In the genomic region with DNA sequence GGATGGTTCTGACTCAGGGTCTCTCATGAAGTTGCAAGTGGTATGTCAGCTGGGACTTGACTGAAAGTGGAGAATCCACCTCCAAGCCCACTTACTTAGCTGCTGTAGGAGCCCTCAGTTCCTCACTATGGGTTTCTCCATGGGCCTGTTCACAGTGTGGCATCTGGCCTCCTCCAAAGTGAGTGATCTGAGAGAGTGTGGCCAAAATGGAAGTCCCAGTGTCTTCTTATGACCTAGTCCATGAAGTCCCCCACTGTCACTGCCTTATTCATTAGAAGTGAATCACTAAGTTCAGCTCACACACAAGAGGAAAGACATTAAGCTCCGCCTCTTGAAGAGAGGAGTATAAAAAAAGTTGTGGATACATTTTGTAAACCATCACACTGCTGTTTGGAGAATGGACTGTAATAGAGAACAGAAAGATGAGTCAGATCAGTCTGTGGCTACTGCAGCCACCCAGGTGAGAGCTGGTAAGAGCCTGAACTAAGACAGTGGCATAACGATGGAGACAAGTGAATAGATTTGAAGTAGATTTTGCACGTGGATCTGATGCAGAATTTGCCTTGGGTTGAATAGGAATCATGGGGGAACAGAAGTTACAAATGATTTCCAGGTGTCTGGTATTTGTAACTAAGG, we compare ENCODE assay signal across 29 cellular contexts. TPM values are rescaled to one million over a fixed set of nuclear protein-coding genes. Genes with fewer than 3 reads are reported as not detected.
DNase-seq lines count a peak whose midpoint lies in the region; ATAC-seq, FAIRE-seq and TF ChIP-seq lines count a peak whose summit lies in the region.
"Had no signal": no experiment of that assay in that cellular context is flagged by ENCODE, and none has a peak within 500 bp of the region (broad histone marks: within the 10 kb centered on the region; RNA-seq: fewer than 3 reads in every experiment).

No MANE protein-coding gene starts in this region.

- no peak overlapping the region for H3K4me3 ChIP-seq in epithelial cell of esophagus (ENCODE audit: low read length)
- H3K4me3 ChIP-seq in HepG2 (replicated peaks in 1 of 3; ENCODE audit: insufficient read depth in 1 of 3, low read depth in 2 of 3, low read length in 3 of 3) = no peak overlapping the region
- H3K4me3 ChIP-seq: body of pancreas had no signal

- POLR2A ChIA-PET in HepG2 (lab: Yijun Ruan, JAX) = interaction anchor here (2.1 kb wide), 1 partner anchor 56 kb away, joined by 6 read pairs; a partner anchor contains a TSS

- no peak for TF ChIP-seq RAD21 in HepG2 (CRISPR knock-in tag; IDR thresholded peaks at IDR 0.05)

- H3K9ac ChIP-seq in HepG2 (ENCODE audit: insufficient read depth, low read depth, low read length) = no peak overlapping the region
- H3K9ac ChIP-seq: SK-N-SH had no signal

- no TSS peak for BruUV-seq in HepG2 (replicated peaks; lab: Mats Ljungman, UMichigan)

- intact Hi-C loops in HepG2 (cut with micrococcal nuclease; ENCODE audit: unreplicated experiment) = no loop called here

- TF ChIP-seq POLR2A in HepG2 (IDR thresholded peaks at IDR 0.05; ENCODE audit: insufficient read depth in 1 of 2, low read depth in 2 of 2, low read length in 2 of 2) = no peak

- H3K79me2 ChIP-seq in HepG2 (ENCODE audit: insufficient read depth, low read length) = no peaks in the 10 kb centered on the region

- DNase-seq in ELR (ENCODE audit: low read depth) (peak; percentile 16), GM18507 (ENCODE audit: extremely low spot score, insufficient read length, low read depth) (no peak), epithelial cell of esophagus (ENCODE audit: low read depth) (peak; percentile 16), activated gamma-delta T cell (lab: John Stamatoyannopoulos, UW) (no peak), HepG2 (ENCODE audit: low spot score) (no peak), middle frontal gyrus (ENCODE audit: extremely low spot score, low spot score) (no peak)
- DNase-seq: ACHN; activated CD4-positive, alpha-beta T cell treated with anti-CD3 and anti-CD28 coated beads for 1 hour; activated naive CD4-positive, alpha-beta T cell treated with Interleukin-2 at 50 U/mL for 16 hours; activated T-cell treated with anti-CD3 and anti-CD28 coated beads, Interleukin-2, amount 50 U/mL, for 72 hours; BE2C; body of pancreas; cerebellar nuclear complex; DMS153; GOT3; left ventricle myocardium superior; midbrain; naive thymus-derived CD8-positive, alpha-beta T cell; NCI-H146; OCI-M1; SK-N-SH; stimulated activated CD4-positive, alpha-beta T cell treated with anti-CD3 and anti-CD28 coated beads, Interleukin-2, amount 100 ng/mL, for 24 hours; substantia nigra; T-helper 17 cell had no signal

- peaks cover 16% of the 10 kb centered on the region for H3K4me1 ChIP-seq in HepG2 (ENCODE audit: insufficient read depth, low read length)
- H3K4me1 ChIP-seq: BE2C, body of pancreas had no signal

- WGBS in HepG2 (ENCODE audit: low lambda C conversion rate) = 40% methylated on average over 3 of the region's 3 CpGs

- no peak for TF ChIP-seq EP300 in HepG2 (IDR thresholded peaks at IDR 0.05; ENCODE audit: low read depth in 2 of 2, low read length in 2 of 2)
- TF ChIP-seq EP300 in HepG2 (CRISPR knock-in tag; IDR thresholded peaks at IDR 0.05; ENCODE audit: borderline replicate concordance) = no peak

- H3K9me3 ChIP-seq in HepG2 (ENCODE audit: low read length) = peaks cover 15% of the 10 kb centered on the region
- H3K9me3 ChIP-seq: BE2C, body of pancreas had no signal

- no peak overlapping the region for H3K4me2 ChIP-seq in HepG2 (ENCODE audit: low read depth, low read length)
- H3K4me2 ChIP-seq: SK-N-SH had no signal

- no peak overlapping the region for H3K27ac ChIP-seq in HepG2 (ENCODE audit: extremely low read length, insufficient read depth, low read length)
- H3K27ac ChIP-seq: body of pancreas had no signal

- CTCF ChIA-PET in HepG2 (lab: Yijun Ruan, JAX; ENCODE audit: low intra/inter-chr PET ratio, low total read pairs) = no interaction called here

- FAIRE-seq in GM18507 (lab: Jason Lieb, UNC) (peak; percentile 15), HepG2 (lab: Jason Lieb, UNC) (no peak)
- FAIRE-seq: endothelial cell of umbilical vein, islet of Langerhans had no signal

- H3K36me3 ChIP-seq in HepG2 (replicated peaks in 1 of 2; ENCODE audit: control insufficient read depth in 1 of 2, insufficient read depth in 2 of 2, low read length in 2 of 2) = no peaks in the 10 kb centered on the region
- H3K36me3 ChIP-seq: BE2C had no signal

- H4K20me1 ChIP-seq in HepG2 (ENCODE audit: insufficient read depth, low read length) = no peaks in the 10 kb centered on the region

- ATAC-seq in HG03558 (IDR thresholded peaks at IDR 0.05; ENCODE audit: extremely low read depth, unreplicated experiment) = peak; percentile 32
- no peak for ATAC-seq in HG03442 (IDR thresholded peaks at IDR 0.05; ENCODE audit: unreplicated experiment)
- no peak for ATAC-seq in HepG2
- ATAC-seq: body of pancreas; left ventricle myocardium superior; naive thymus-derived CD8-positive, alpha-beta T cell; T-helper 17 cell had no signal

- TF ChIP-seq CTCF in epithelial cell of esophagus (IDR thresholded peaks at IDR 0.05; ENCODE audit: insufficient read depth, low read depth, low read length, missing control alignments) = no peak
- TF ChIP-seq CTCF in HepG2 (CRISPR knock-in tag; IDR thresholded peaks at IDR 0.05) = no peak

- H3K27me3 ChIP-seq in HepG2 (ENCODE audit: control insufficient read depth in 1 of 2, insufficient read depth in 2 of 2, low read length in 2 of 2) = peaks cover 0 to 11% of the 10 kb centered on the region in 2 experiments; a peak in 2 of 5 replicates
- H3K27me3 ChIP-seq: BE2C, body of pancreas had no signal

- no peak overlapping the region for H2AFZ ChIP-seq in HepG2 (ENCODE audit: low read length)

- in situ Hi-C loops in HepG2 (cut with HindIII; ENCODE audit: extremely low pct_ligation_motif_present, low pct_unique_long_range_greater_than_20kb) = no loop called here

RNA-seq across cellular contexts. Expression of a gene that starts 4.8 kb away (rescaled TPM):
- 159 and 160 TPM in 2 replicates for total RNA-seq in HepG2 (2016; rRNA removed; fragmentation: Illumina TruSeq; extraction: Trizol)
- total RNA-seq in HepG2 (2016; cell fraction: cytosol; rRNA removed; fragmentation: Illumina TruSeq; extraction: Trizol; ENCODE audit: low read depth) = 40.4 and 47.8 TPM in 2 replicates
- 132 and 155 TPM in 2 replicates for total RNA-seq in HepG2 (2016; cell fraction: insoluble cytoplasmic fraction; rRNA removed; fragmentation: Illumina TruSeq; extraction: Trizol)
- total RNA-seq in HepG2 (2016; cell fraction: membrane; rRNA removed; fragmentation: Illumina TruSeq; extraction: Trizol) = 73.6 and 76.0 TPM in 2 replicates
- total RNA-seq in HepG2 (2016; cell fraction: nucleus; rRNA removed; fragmentation: Illumina TruSeq; extraction: Trizol) = 124 and 141 TPM in 2 replicates
- polyA plus RNA-seq in HepG2 (2011; rRNA removed) = 168 and 203 TPM in 2 replicates
- polyA plus RNA-seq in HepG2 (2011; cell fraction: cytosol; rRNA removed) = 156 and 174 TPM in 2 replicates
- polyA plus RNA-seq in HepG2 (2011; cell fraction: nucleus; rRNA removed) = 553 and 648 TPM in 2 replicates
- 143 and 173 TPM in 2 replicates for polyA plus RNA-seq in HepG2 (2012)
- 31.7 and 32.2 TPM in 2 replicates for polyA plus RNA-seq in HepG2 (2016; cell fraction: cytosol; fragmentation: Illumina TruSeq; extraction: Trizol; ENCODE audit: low read depth)
- polyA plus RNA-seq in HepG2 (2016; cell fraction: insoluble cytoplasmic fraction; fragmentation: Illumina TruSeq; extraction: Trizol; ENCODE audit: low read depth) = 140 and 169 TPM in 2 replicates
- polyA plus RNA-seq in HepG2 (2016; cell fraction: membrane; fragmentation: Illumina TruSeq; extraction: Trizol; ENCODE audit: low read depth) = 55.0 and 56.1 TPM in 2 replicates
- 254 and 278 TPM in 2 replicates for polyA plus RNA-seq in HepG2 (2016; cell fraction: nucleus; fragmentation: Illumina TruSeq; extraction: Trizol; ENCODE audit: insufficient read depth, low read depth)
- polyA minus RNA-seq in HepG2 (2011; rRNA and poly(A)+ RNA removed; ENCODE audit: low replicate concordance) = 150 and 192 TPM in 2 replicates
- 74.9 and 79.5 TPM in 2 replicates for polyA minus RNA-seq in HepG2 (2011; cell fraction: cytosol; rRNA and poly(A)+ RNA removed)
- polyA minus RNA-seq in HepG2 (2011; cell fraction: nucleus; rRNA and poly(A)+ RNA removed) = 224 and 244 TPM in 2 replicates

RNA-seq across cellular contexts. Expression of a gene that starts 30.8 kb away (rescaled TPM):
- total RNA-seq in HepG2 (2016; rRNA removed; fragmentation: Illumina TruSeq; extraction: Trizol) = not detected in 2 replicates
- total RNA-seq in HepG2 (2016; cell fraction: cytosol; rRNA removed; fragmentation: Illumina TruSeq; extraction: Trizol; ENCODE audit: low read depth) = not detected in 2 replicates
- total RNA-seq in HepG2 (2016; cell fraction: insoluble cytoplasmic fraction; rRNA removed; fragmentation: Illumina TruSeq; extraction: Trizol) = not detected in 2 replicates
- total RNA-seq in HepG2 (2016; cell fraction: membrane; rRNA removed; fragmentation: Illumina TruSeq; extraction: Trizol) = not detected in 2 replicates
- total RNA-seq in HepG2 (2016; cell fraction: nucleus; rRNA removed; fragmentation: Illumina TruSeq; extraction: Trizol) = not detected in 2 replicates
- polyA plus RNA-seq in HepG2 (2011; rRNA removed) = 0.33 and 0.46 TPM in 2 replicates
- 0.28 and 0.36 TPM in 2 replicates for polyA plus RNA-seq in HepG2 (2011; cell fraction: cytosol; rRNA removed)
- polyA plus RNA-seq in HepG2 (2011; cell fraction: nucleus; rRNA removed) = 0.23 and 0.59 TPM in 2 replicates
- polyA plus RNA-seq in HepG2 (2012) = 0.47 and 0.52 TPM in 2 replicates
- not detected in 2 replicates for polyA plus RNA-seq in HepG2 (2016; cell fraction: cytosol; fragmentation: Illumina TruSeq; extraction: Trizol; ENCODE audit: low read depth)
- polyA plus RNA-seq in HepG2 (2016; cell fraction: insoluble cytoplasmic fraction; fragmentation: Illumina TruSeq; extraction: Trizol; ENCODE audit: low read depth) = not detected in 2 replicates
- polyA plus RNA-seq in HepG2 (2016; cell fraction: membrane; fragmentation: Illumina TruSeq; extraction: Trizol; ENCODE audit: low read depth) = not detected in 2 replicates
- polyA plus RNA-seq in HepG2 (2016; cell fraction: nucleus; fragmentation: Illumina TruSeq; extraction: Trizol; ENCODE audit: insufficient read depth, low read depth) = not detected in 2 replicates
- polyA minus RNA-seq in HepG2 (2011; rRNA and poly(A)+ RNA removed; ENCODE audit: low replicate concordance) = 0.10 and 114 TPM in 2 replicates
- 0.70 TPM in 1 of 2 replicates, not detected in the other for polyA minus RNA-seq in HepG2 (2011; cell fraction: cytosol; rRNA and poly(A)+ RNA removed)
- 1.0 TPM in 1 of 2 replicates, not detected in the other for polyA minus RNA-seq in HepG2 (2011; cell fraction: nucleus; rRNA and poly(A)+ RNA removed)

RNA-seq across cellular contexts. Expression of a gene that starts 43.0 kb away (rescaled TPM):
- 0.11 and 0.17 TPM in 2 replicates for total RNA-seq in HepG2 (2016; rRNA removed; fragmentation: Illumina TruSeq; extraction: Trizol)
- total RNA-seq in HepG2 (2016; cell fraction: cytosol; rRNA removed; fragmentation: Illumina TruSeq; extraction: Trizol; ENCODE audit: low read depth) = not detected in 2 replicates
- 0.17 and 0.25 TPM in 2 replicates for total RNA-seq in HepG2 (2016; cell fraction: insoluble cytoplasmic fraction; rRNA removed; fragmentation: Illumina TruSeq; extraction: Trizol)
- total RNA-seq in HepG2 (2016; cell fraction: membrane; rRNA removed; fragmentation: Illumina TruSeq; extraction: Trizol) = 0.07 TPM in 1 of 2 replicates, not detected in the other
- 0.09 and 0.16 TPM in 2 replicates for total RNA-seq in HepG2 (2016; cell fraction: nucleus; rRNA removed; fragmentation: Illumina TruSeq; extraction: Trizol)
- 51.5 and 57.6 TPM in 2 replicates for polyA plus RNA-seq in HepG2 (2011; rRNA removed)
- polyA plus RNA-seq in HepG2 (2011; cell fraction: cytosol; rRNA removed) = 32.3 and 32.4 TPM in 2 replicates
- polyA plus RNA-seq in HepG2 (2011; cell fraction: nucleus; rRNA removed) = 71.8 and 73.9 TPM in 2 replicates
- polyA plus RNA-seq in HepG2 (2012) = 7.2 and 22.3 TPM in 2 replicates
- 0.03 TPM in 1 of 2 replicates, not detected in the other for polyA plus RNA-seq in HepG2 (2016; cell fraction: cytosol; fragmentation: Illumina TruSeq; extraction: Trizol; ENCODE audit: low read depth)
- polyA plus RNA-seq in HepG2 (2016; cell fraction: insoluble cytoplasmic fraction; fragmentation: Illumina TruSeq; extraction: Trizol; ENCODE audit: low read depth) = 0.23 and 0.33 TPM in 2 replicates
- 0.05 and 0.07 TPM in 2 replicates for polyA plus RNA-seq in HepG2 (2016; cell fraction: membrane; fragmentation: Illumina TruSeq; extraction: Trizol; ENCODE audit: low read depth)
- 0.33 and 0.59 TPM in 2 replicates for polyA plus RNA-seq in HepG2 (2016; cell fraction: nucleus; fragmentation: Illumina TruSeq; extraction: Trizol; ENCODE audit: insufficient read depth, low read depth)
- 47.0 TPM in 1 of 2 replicates, not detected in the other for polyA minus RNA-seq in HepG2 (2011; rRNA and poly(A)+ RNA removed; ENCODE audit: low replicate concordance)
- 17.2 and 17.4 TPM in 2 replicates for polyA minus RNA-seq in HepG2 (2011; cell fraction: cytosol; rRNA and poly(A)+ RNA removed)
- polyA minus RNA-seq in HepG2 (2011; cell fraction: nucleus; rRNA and poly(A)+ RNA removed) = 20.1 and 23.4 TPM in 2 replicates
- total RNA-seq: activated T-cell treated with anti-CD3 and anti-CD28 coated beads, Interleukin-2, amount 50 U/mL, for 72 hours; body of pancreas; endothelial cell of umbilical vein; naive thymus-derived CD8-positive, alpha-beta T cell; NCI-H460 had no signal
- polyA plus RNA-seq: SK-N-SH had no signal

RNA-seq across cellular contexts. Expression of a gene that starts 55.9 kb away (rescaled TPM):
- total RNA-seq in HepG2 (2016; rRNA removed; fragmentation: Illumina TruSeq; extraction: Trizol) = 134 and 163 TPM in 2 replicates
- 136 and 187 TPM in 2 replicates for total RNA-seq in HepG2 (2016; cell fraction: cytosol; rRNA removed; fragmentation: Illumina TruSeq; extraction: Trizol; ENCODE audit: low read depth)
- 135 and 172 TPM in 2 replicates for total RNA-seq in HepG2 (2016; cell fraction: insoluble cytoplasmic fraction; rRNA removed; fragmentation: Illumina TruSeq; extraction: Trizol)
- total RNA-seq in HepG2 (2016; cell fraction: membrane; rRNA removed; fragmentation: Illumina TruSeq; extraction: Trizol) = 188 and 230 TPM in 2 replicates
- 74.5 and 76.2 TPM in 2 replicates for total RNA-seq in HepG2 (2016; cell fraction: nucleus; rRNA removed; fragmentation: Illumina TruSeq; extraction: Trizol)
- polyA plus RNA-seq in HepG2 (2011; rRNA removed) = 99.9 and 121 TPM in 2 replicates
- 40.4 and 46.7 TPM in 2 replicates for polyA plus RNA-seq in HepG2 (2011; cell fraction: cytosol; rRNA removed)
- 11.8 and 17.3 TPM in 2 replicates for polyA plus RNA-seq in HepG2 (2011; cell fraction: nucleus; rRNA removed)
- 85.8 and 145 TPM in 2 replicates for polyA plus RNA-seq in HepG2 (2012)
- 146 and 191 TPM in 2 replicates for polyA plus RNA-seq in HepG2 (2016; cell fraction: cytosol; fragmentation: Illumina TruSeq; extraction: Trizol; ENCODE audit: low read depth)
- 167 and 175 TPM in 2 replicates for polyA plus RNA-seq in HepG2 (2016; cell fraction: insoluble cytoplasmic fraction; fragmentation: Illumina TruSeq; extraction: Trizol; ENCODE audit: low read depth)
- 151 and 201 TPM in 2 replicates for polyA plus RNA-seq in HepG2 (2016; cell fraction: membrane; fragmentation: Illumina TruSeq; extraction: Trizol; ENCODE audit: low read depth)
- polyA plus RNA-seq in HepG2 (2016; cell fraction: nucleus; fragmentation: Illumina TruSeq; extraction: Trizol; ENCODE audit: insufficient read depth, low read depth) = 88.7 and 95.7 TPM in 2 replicates
- 19.0 and 25.4 TPM in 2 replicates for polyA minus RNA-seq in HepG2 (2011; rRNA and poly(A)+ RNA removed; ENCODE audit: low replicate concordance)
- polyA minus RNA-seq in HepG2 (2011; cell fraction: cytosol; rRNA and poly(A)+ RNA removed) = 21.2 and 23.6 TPM in 2 replicates
- polyA minus RNA-seq in HepG2 (2011; cell fraction: nucleus; rRNA and poly(A)+ RNA removed) = 61.4 and 62.2 TPM in 2 replicates

Comparison
In these comparisons a context has a peak if more than half of its experiments do, and no peak if none do; other contexts are left out.
1. DNase-seq: peak in ELR (single experiment) and epithelial cell of esophagus (single experiment); none in GM18507 (single experiment), activated gamma-delta T cell (single experiment), HepG2 (single experiment) and middle frontal gyrus (single experiment).